15 cellular contexts compared by ENCODE assay signal in genomic region chr5:28750236-28750635, GRCh38.
DNase-seq lines count a peak whose midpoint lies in the region; TF ChIP-seq lines count a peak whose summit lies in the region.
"Had no signal": no experiment of that assay in that cellular context is flagged by ENCODE, and none has a peak within 500 bp of the region (broad histone marks: within the 10 kb centered on the region; RNA-seq: fewer than 3 reads in every experiment).

No MANE protein-coding gene starts in this region.

- no peaks in the 10 kb centered on the region for H3K9me3 ChIP-seq in neural progenitor cell (ENCODE audit: low read depth)
- H3K9me3 ChIP-seq: BLaER1, Caco-2 had no signal

- no peak overlapping the region for H3K27ac Mint-ChIP-seq in neural progenitor cell
- H3K27ac Mint-ChIP-seq: CD8-positive, alpha-beta memory T cell had no signal

- H3K9ac ChIP-seq in neural progenitor cell: no peak overlapping the region
- H3K9ac ChIP-seq: BLaER1 had no signal

- H3K27me3 ChIP-seq in neural progenitor cell: no peaks in the 10 kb centered on the region
- H3K27me3 ChIP-seq: BLaER1 had no signal

- H3K4me1 ChIP-seq in neural progenitor cell: no peaks in the 10 kb centered on the region
- H3K4me1 ChIP-seq: BLaER1, Caco-2 had no signal

- no peak overlapping the region for H3K4me3 Mint-ChIP-seq in neural progenitor cell
- H3K4me3 Mint-ChIP-seq: CD8-positive, alpha-beta memory T cell; H9 had no signal

- no peaks in the 10 kb centered on the region for H4K20me1 ChIP-seq in neural progenitor cell (ENCODE audit: low read depth)
- H4K20me1 ChIP-seq: BLaER1 had no signal

- no peak overlapping the region for H3K4me2 ChIP-seq in neural progenitor cell
- H3K4me2 ChIP-seq: BLaER1 had no signal

- no peak overlapping the region for H3K4me3 ChIP-seq in fibroblast of mammary gland (ENCODE audit: control insufficient read depth, low read depth, low read length)
- H3K4me3 ChIP-seq in neural progenitor cell: no peak overlapping the region
- H3K4me3 ChIP-seq: BLaER1 had no signal

- peaks cover 2% of the 10 kb centered on the region for H3K9me3 Mint-ChIP-seq in neural progenitor cell
- H3K9me3 Mint-ChIP-seq: H9 had no signal

- no peaks in the 10 kb centered on the region for H3K36me3 Mint-ChIP-seq in neural progenitor cell
- H3K36me3 Mint-ChIP-seq: CD8-positive, alpha-beta memory T cell had no signal

- no peaks in the 10 kb centered on the region for H3K36me3 ChIP-seq in neural progenitor cell
- H3K36me3 ChIP-seq: BLaER1 had no signal

- DNase-seq in DMS53 (lab: John Stamatoyannopoulos, UW): peak; percentile 5
- DNase-seq in DMS53 treated with DMSO at 0.1 percent for 48 hours (lab: John Stamatoyannopoulos, UW; ENCODE audit: unreplicated experiment): no peak
- DNase-seq in amniotic epithelial cell (ENCODE audit: low read depth): peak; percentile 62
- DNase-seq in fibroblast of mammary gland (ENCODE audit: low read depth): peak; percentile 0
- DNase-seq in stromal cell of bone marrow (ENCODE audit: low read depth): peak; percentile 3
- no peak for DNase-seq in neural progenitor cell (ENCODE audit: low spot score)
- no peak for DNase-seq in GM19238 (ENCODE audit: insufficient read length, low spot score)
- no peak for DNase-seq in iPS-NIHi11 (ENCODE audit: low spot score)
- DNase-seq: Caco-2; CD8-positive, alpha-beta memory T cell; DMS79; GOT3; H9 had no signal

- no peak overlapping the region for H3K27ac ChIP-seq in neural progenitor cell
- H3K27ac ChIP-seq: 22Rv1, BLaER1 had no signal

- no peaks in the 10 kb centered on the region for H3K4me1 Mint-ChIP-seq in neural progenitor cell
- H3K4me1 Mint-ChIP-seq: CD8-positive, alpha-beta memory T cell; H9 had no signal

- TF ChIP-seq CTCF in fibroblast of mammary gland (conservative IDR thresholded peaks at IDR 0.05; ENCODE audit: control insufficient read depth, insufficient read depth, low read depth, low read length) (no peak), neural progenitor cell (IDR thresholded peaks at IDR 0.05) (no peak)

- no peak overlapping the region for H2AFZ ChIP-seq in neural progenitor cell (replicated peaks)

- no peaks in the 10 kb centered on the region for H3K79me2 ChIP-seq in neural progenitor cell (ENCODE audit: low read depth)

- no peaks in the 10 kb centered on the region for H3K27me3 Mint-ChIP-seq in neural progenitor cell (ENCODE audit: insufficient read depth, low read depth)
- H3K27me3 Mint-ChIP-seq: CD8-positive, alpha-beta memory T cell had no signal

- no peaks in the 10 kb centered on the region for H3F3A ChIP-seq in neural progenitor cell (ENCODE audit: low read depth)

Comparison
In these comparisons a context has a peak if more than half of its experiments do, and no peak if none do; other contexts are left out.
1. DNase-seq: peak in DMS53 (single experiment), amniotic epithelial cell (single experiment), fibroblast of mammary gland (single experiment) and stromal cell of bone marrow (single experiment); none in DMS53 treated with DMSO at 0.1 percent for 48 hours (single experiment), neural progenitor cell (single experiment), GM19238 (single experiment) and iPS-NIHi11 (single experiment).